Comparison of ENCODE assay signal across 8 cellular contexts in the genomic region with DNA sequence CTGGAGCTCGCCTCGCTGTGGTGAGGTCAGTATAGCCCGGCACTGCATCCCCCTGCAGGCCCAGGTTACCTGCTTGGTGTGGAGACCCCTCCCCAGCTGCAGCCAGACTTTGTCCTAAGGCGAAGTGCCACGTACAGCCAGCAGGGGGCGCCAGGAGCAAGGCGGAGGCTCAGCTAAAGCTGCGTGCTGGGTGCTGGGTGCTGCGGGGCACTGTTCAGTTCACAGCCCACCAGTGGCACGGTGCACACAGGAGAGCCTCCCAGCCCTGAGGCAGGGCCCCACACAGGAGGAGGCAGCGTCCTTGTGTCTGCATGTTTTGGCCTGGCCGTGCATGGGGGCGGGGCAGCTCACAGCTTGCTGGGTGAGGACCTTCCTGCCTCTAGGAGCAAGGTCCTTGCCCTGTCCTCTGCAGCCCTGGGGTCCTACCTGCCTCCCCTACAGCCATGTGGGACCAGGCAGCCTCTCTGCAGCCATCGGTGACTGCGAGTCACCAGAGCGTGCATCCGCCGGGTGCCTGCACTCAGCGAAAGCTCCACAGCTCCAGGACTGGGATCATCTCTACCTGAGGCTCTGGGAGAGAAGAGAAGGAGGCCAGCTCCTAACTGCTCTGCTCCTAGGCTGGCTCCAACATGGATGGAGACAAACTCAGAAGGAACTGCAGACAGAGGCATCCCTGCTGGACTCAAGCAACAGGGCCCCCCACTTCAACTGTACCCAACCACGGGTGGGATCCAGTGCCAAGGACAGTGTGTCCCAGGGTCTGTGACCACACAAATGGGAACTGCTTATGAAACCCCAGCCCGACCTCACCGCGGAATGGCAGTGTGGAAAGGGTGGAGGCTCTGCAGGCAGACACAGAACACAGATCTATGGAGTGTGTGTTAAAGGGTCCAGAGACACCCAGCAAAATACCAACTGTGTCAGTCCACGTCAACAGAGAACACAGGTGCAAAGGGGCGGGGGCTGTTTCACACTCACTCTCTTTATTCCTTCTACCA. TPM values are rescaled to one million over a fixed set of nuclear protein-coding genes. Genes with fewer than 3 reads are reported as not detected.
DNase-seq lines count a peak whose midpoint lies in the region; TF ChIP-seq lines count a peak whose summit lies in the region.

No MANE protein-coding gene starts in this region.

- no peak overlapping the region for H3K27ac ChIP-seq in ascending aorta

- no peaks in the 10 kb centered on the region for H3K9me3 Mint-ChIP-seq in Calu3 (ENCODE audit: low read depth, unreplicated experiment)
- H3K9me3 Mint-ChIP-seq in IgD-negative memory B cell = no peaks in the 10 kb centered on the region

- H3K27me3 Mint-ChIP-seq in Calu3 (ENCODE audit: unreplicated experiment) (no peaks in the 10 kb centered on the region), IgD-negative memory B cell (no peaks in the 10 kb centered on the region)

- H3K27me3 ChIP-seq in ascending aorta = no peaks in the 10 kb centered on the region

- DNase-seq in Calu3 = peak; percentile 79
- DNase-seq in T-helper 22 cell (ENCODE audit: low read depth) = peak; percentile 53
- peak in 1 of 2 donors; percentile 80 for DNase-seq in ascending aorta (ENCODE audit: low spot score in 2 of 2)
- DNase-seq in iPS-NIHi11 (ENCODE audit: low spot score) = peak; percentile 92
- peak; percentile 54 for DNase-seq in stimulated activated CD4-positive, alpha-beta T cell treated with anti-CD3 and anti-CD28 coated beads, Interleukin-2, amount 100 ng/mL, for 4 hours (ENCODE audit: low read depth)
- no peak for DNase-seq in RKO (ENCODE audit: low spot score)
- no peak for DNase-seq in epidermal melanocyte (ENCODE audit: insufficient read length, low spot score)

- H3K36me3 Mint-ChIP-seq in Calu3 (ENCODE audit: insufficient read depth, unreplicated experiment) (peaks cover 100% of the 10 kb centered on the region), IgD-negative memory B cell (no peaks in the 10 kb centered on the region)

- intact Hi-C loops in Calu3 (cut with micrococcal nuclease; ENCODE audit: unreplicated experiment) = loop anchor here (1.0 to 5.0 kb wide), 2 partner anchors 21 to 73 kb away; no protein-coding TSS in a partner anchor
- intact Hi-C loops in ascending aorta (cut with DNase I) = loop anchor here (1.0 kb wide), 2 partner anchors 21 to 59 kb away; no protein-coding TSS in a partner anchor

- peak overlapping the region; percentile 89 for H3K27ac Mint-ChIP-seq in Calu3 (ENCODE audit: unreplicated experiment)
- peak overlapping the region in 2 of 3 donors; percentile 28 to 92 for H3K27ac Mint-ChIP-seq in IgD-negative memory B cell

- peaks cover 9 to 22% of the 10 kb centered on the region in 2 donors for H3K4me1 ChIP-seq in ascending aorta

- TF ChIP-seq CTCF in Calu3 (IDR thresholded peaks at IDR 0.05; ENCODE audit: unreplicated experiment) (peak; percentile 100), ascending aorta (IDR thresholded peaks at IDR 0.05) (peak; percentile 92 to 98 (median 95))

- H3K4me3 Mint-ChIP-seq in Calu3 (ENCODE audit: low read depth, unreplicated experiment) (peak overlapping the region; percentile 54), IgD-negative memory B cell (peak overlapping the region in 2 of 4 donors; percentile 32 to 41)

- H3K9me3 ChIP-seq in ascending aorta = no peaks in the 10 kb centered on the region

- H3K4me3 ChIP-seq in ascending aorta = no peak overlapping the region

- H3K4me1 Mint-ChIP-seq in Calu3 (ENCODE audit: low read depth, unreplicated experiment) (peaks cover 49% of the 10 kb centered on the region), IgD-negative memory B cell (peaks cover 4 to 9% (median 9%) of the 10 kb centered on the region in 3 donors)

- CTCF ChIA-PET in Calu3 (lab: Charles Lee) = interaction anchor here (0.8 to 3.3 kb wide), 3 partner anchors 21 to 71 kb away, joined by 9 to 27 read pairs (median 9); no protein-coding TSS in a partner anchor

- no TSS peak for BruUV-seq in Calu3 (replicated peaks; lab: Mats Ljungman, UMichigan)

- H3K36me3 ChIP-seq in ascending aorta = peaks cover 0 to 3% of the 10 kb centered on the region in 2 donors

RNA-seq across cellular contexts. Expression of gene SLC7A5, which starts 19.0 kb away (rescaled TPM):
- 379 and 501 TPM in 2 replicates for total RNA-seq in Calu3 (2022)
- polyA plus RNA-seq in IgD-negative memory B cell = 6.9 TPM
- total RNA-seq in ascending aorta = 7.6 TPM

Comparison
In these comparisons a context has a peak if more than half of its experiments do, and no peak if none do; other contexts are left out.
1. DNase-seq: peak in Calu3 (single experiment), T-helper 22 cell (single experiment), iPS-NIHi11 (single experiment) and stimulated activated CD4-positive, alpha-beta T cell treated with anti-CD3 and anti-CD28 coated beads, Interleukin-2, amount 100 ng/mL, for 4 hours (single experiment); none in RKO (single experiment) and epidermal melanocyte (single experiment).
2. RNA of gene SLC7A5, which starts 19.0 kb away (total RNA-seq): 379 to 501 TPM in Calu3; 7.6 TPM in ascending aorta (single experiment); every median in the first group is over 10 times any median in the second.